Comparison of ENCODE assay signal across 25 cellular contexts in the genomic region with DNA sequence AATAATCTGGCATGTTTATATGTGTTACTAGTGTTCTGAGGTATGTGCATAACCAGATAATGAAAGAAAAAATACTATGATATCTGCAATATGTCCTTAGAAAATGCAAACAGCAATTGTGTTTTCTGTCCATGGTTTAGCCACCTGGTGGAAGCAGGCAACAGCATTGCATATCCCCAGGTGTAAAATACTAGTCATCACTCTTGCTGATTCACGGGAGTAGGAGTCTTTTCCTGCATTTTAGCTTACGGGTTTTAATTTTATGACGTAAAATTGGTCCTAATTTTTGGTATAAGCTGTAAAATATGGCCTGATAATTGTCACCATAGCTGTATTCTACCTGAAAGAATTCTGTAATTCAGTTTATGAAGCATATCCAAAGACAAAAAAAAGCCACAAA. TPM values are rescaled to one million over a fixed set of nuclear protein-coding genes. Genes with fewer than 3 reads are reported as not detected.
DNase-seq lines count a peak whose midpoint lies in the region; ATAC-seq, FAIRE-seq and TF ChIP-seq lines count a peak whose summit lies in the region.
"Had no signal": no experiment of that assay in that cellular context is flagged by ENCODE, and none has a peak within 500 bp of the region (broad histone marks: within the 10 kb centered on the region; RNA-seq: fewer than 3 reads in every experiment).

No MANE protein-coding gene starts in this region.

- intact Hi-C loops in activated CD4-positive, alpha-beta T cell treated with anti-CD3 and anti-CD28 coated beads, Interleukin-2, amount 10 ng/mL, durations not matched to agents 24 days and 14 days (cut with micrococcal nuclease): no loop called here

- TF ChIP-seq CTCF in astrocyte (IDR thresholded peaks at IDR 0.05; ENCODE audit: insufficient read depth, low read depth, low read length) (peak; percentile 4), neural crest cell (conservative IDR thresholded peaks at IDR 0.05) (no peak)

- DNase-seq in DMS 273 (lab: John Stamatoyannopoulos, UW; ENCODE audit: unreplicated experiment) (peak; percentile 8), DMS 273 treated with DMSO at 0.1 percent for 48 hours (lab: John Stamatoyannopoulos, UW) (no peak), NCI-H146 (lab: John Stamatoyannopoulos, UW) (peak; percentile 29), astrocyte (ENCODE audit: low read depth) (no peak), neural crest cell (ENCODE audit: low read depth, low spot score) (no peak), RKO (ENCODE audit: low spot score) (no peak)
- DNase-seq in activated CD4-positive, alpha-beta T cell treated with anti-CD3 and anti-CD28 coated beads, Interleukin-2, amount 10 ng/mL, durations not matched to agents 24 days and 14 days: no peak
- DNase-seq: activated B cell treated with CpG ODN at 0.5 μM for 24 hours; activated CD8-positive, alpha-beta memory T cell treated with anti-CD3 and anti-CD28 coated beads for 24 hours; activated naive CD8-positive, alpha-beta T cell treated with anti-CD3 and anti-CD28 coated beads, Interleukin-2, amount 50 U/mL, for 24 hours; activated T-cell treated with anti-CD3 and anti-CD28 coated beads, Interleukin-2, amount 50 U/mL, for 72 hours; DMS79 treated with DMSO at 0.1 percent for 48 hours; NCI-H1092; right cardiac atrium; thyroid gland had no signal

- H3K4me2 ChIP-seq in astrocyte (ENCODE audit: low read length): no peak overlapping the region
- H3K4me2 ChIP-seq: BLaER1 treated with 17β-estradiol and CSF1 and Interleukin-3, amounts not matched to agents 10 nM and 100 nM had no signal

- H3K4me1 ChIP-seq in astrocyte (ENCODE audit: insufficient read depth, low read length): peaks cover 17% of the 10 kb centered on the region

- H3K4me3 Mint-ChIP-seq in astrocyte (ENCODE audit: unreplicated experiment) (no peak overlapping the region), neural crest cell (peak overlapping the region; percentile 48)
- H3K4me3 Mint-ChIP-seq in activated CD4-positive, alpha-beta T cell treated with anti-CD3 and anti-CD28 coated beads, Interleukin-2, amount 10 ng/mL, durations not matched to agents 24 days and 14 days: no peak overlapping the region
- H3K4me3 Mint-ChIP-seq: activated B cell treated with CpG ODN at 0.5 μM for 24 hours; activated naive CD8-positive, alpha-beta T cell treated with anti-CD3 and anti-CD28 coated beads, Interleukin-2, amount 50 U/mL, for 24 hours; activated T-cell treated with anti-CD3 and anti-CD28 coated beads, Interleukin-2, amount 50 U/mL, for 72 hours; stimulated activated memory B cell treated with anti-CD40 and anti-IgM and Interleukin-4, amounts not matched to agents 10 μg/mL and 1 μg/mL and 100 μg/mL, for 72 hours; T-helper 1 cell treated with Interleukin-12 subunit alpha and Interleukin-12 subunit beta and Interleukin-4 antibody, amounts not matched to agents 30 μg/mL and 1 μg/mL, for 36 hours had no signal

- H3K27me3 ChIP-seq in astrocyte (ENCODE audit: insufficient read depth, low read length): no peaks in the 10 kb centered on the region
- H3K27me3 ChIP-seq: thyroid gland had no signal

- no peaks in the 10 kb centered on the region for H3K9me3 Mint-ChIP-seq in astrocyte (ENCODE audit: unreplicated experiment)
- peaks cover 3% of the 10 kb centered on the region for H3K9me3 Mint-ChIP-seq in neural crest cell
- no peaks in the 10 kb centered on the region for H3K9me3 Mint-ChIP-seq in activated CD4-positive, alpha-beta T cell treated with anti-CD3 and anti-CD28 coated beads, Interleukin-2, amount 10 ng/mL, durations not matched to agents 24 days and 14 days
- H3K9me3 Mint-ChIP-seq: activated B cell treated with CpG ODN at 0.5 μM for 24 hours; activated naive CD8-positive, alpha-beta T cell treated with anti-CD3 and anti-CD28 coated beads, Interleukin-2, amount 50 U/mL, for 24 hours; activated T-cell treated with anti-CD3 and anti-CD28 coated beads, Interleukin-2, amount 50 U/mL, for 72 hours; stimulated activated memory B cell treated with anti-CD40 and anti-IgM and Interleukin-4, amounts not matched to agents 10 μg/mL and 1 μg/mL and 100 μg/mL, for 72 hours; T-helper 1 cell treated with Interleukin-12 subunit alpha and Interleukin-12 subunit beta and Interleukin-4 antibody, amounts not matched to agents 30 μg/mL and 1 μg/mL, for 36 hours had no signal

- FAIRE-seq in astrocyte (lab: Jason Lieb, UNC): no peak
- FAIRE-seq: GM18507 had no signal

- no peak for ATAC-seq in GM21447 (IDR thresholded peaks at IDR 0.05; ENCODE audit: unreplicated experiment)
- ATAC-seq: activated naive CD8-positive, alpha-beta T cell treated with anti-CD3 and anti-CD28 coated beads, Interleukin-2, amount 50 U/mL, for 24 hours; activated T-cell treated with anti-CD3 and anti-CD28 coated beads, Interleukin-2, amount 50 U/mL, for 72 hours; gastroesophageal sphincter; left lobe of liver; right cardiac atrium; Right ventricle myocardium inferior; stimulated activated memory B cell treated with anti-CD40 and anti-IgM and Interleukin-4, amounts not matched to agents 10 μg/mL and 1 μg/mL and 100 μg/mL, for 72 hours had no signal

- peaks cover 6% of the 10 kb centered on the region for H4K20me1 ChIP-seq in astrocyte (ENCODE audit: insufficient read depth, low read length)

- H2AFZ ChIP-seq in astrocyte (ENCODE audit: low read depth, low read length): no peak overlapping the region

- H3K27ac Mint-ChIP-seq in astrocyte (ENCODE audit: unreplicated experiment) (no peak overlapping the region), neural crest cell (ENCODE audit: unreplicated experiment) (no peak overlapping the region)
- no peak overlapping the region for H3K27ac Mint-ChIP-seq in activated CD4-positive, alpha-beta T cell treated with anti-CD3 and anti-CD28 coated beads, Interleukin-2, amount 10 ng/mL, durations not matched to agents 24 days and 14 days
- H3K27ac Mint-ChIP-seq: activated B cell treated with CpG ODN at 0.5 μM for 24 hours; activated naive CD8-positive, alpha-beta T cell treated with anti-CD3 and anti-CD28 coated beads, Interleukin-2, amount 50 U/mL, for 24 hours; activated T-cell treated with anti-CD3 and anti-CD28 coated beads, Interleukin-2, amount 50 U/mL, for 72 hours; stimulated activated memory B cell treated with anti-CD40 and anti-IgM and Interleukin-4, amounts not matched to agents 10 μg/mL and 1 μg/mL and 100 μg/mL, for 72 hours; T-helper 1 cell treated with Interleukin-12 subunit alpha and Interleukin-12 subunit beta and Interleukin-4 antibody, amounts not matched to agents 30 μg/mL and 1 μg/mL, for 36 hours had no signal

- H3K27ac ChIP-seq in astrocyte (ENCODE audit: low read depth, low read length): no peak overlapping the region
- H3K27ac ChIP-seq: 22Rv1; BLaER1 treated with 17β-estradiol and CSF1 and Interleukin-3, amounts not matched to agents 10 nM and 100 nM; gastroesophageal sphincter; neutrophil; thyroid gland had no signal

- H3K4me1 Mint-ChIP-seq in astrocyte (ENCODE audit: low read depth, unreplicated experiment): peaks cover 15% of the 10 kb centered on the region
- peaks cover 16% of the 10 kb centered on the region for H3K4me1 Mint-ChIP-seq in neural crest cell
- H3K4me1 Mint-ChIP-seq in activated CD4-positive, alpha-beta T cell treated with anti-CD3 and anti-CD28 coated beads, Interleukin-2, amount 10 ng/mL, durations not matched to agents 24 days and 14 days: peaks cover 13% of the 10 kb centered on the region

- H3K27me3 Mint-ChIP-seq in astrocyte (ENCODE audit: low read depth, unreplicated experiment): peaks cover 2% of the 10 kb centered on the region
- H3K27me3 Mint-ChIP-seq in neural crest cell (ENCODE audit: low read depth): peaks cover 72% of the 10 kb centered on the region
- H3K27me3 Mint-ChIP-seq in activated CD4-positive, alpha-beta T cell treated with anti-CD3 and anti-CD28 coated beads, Interleukin-2, amount 10 ng/mL, durations not matched to agents 24 days and 14 days: peaks cover 72% of the 10 kb centered on the region

- H3K4me3 ChIP-seq in astrocyte (ENCODE audit: insufficient read depth, low read depth, low read length): no peak overlapping the region
- H3K4me3 ChIP-seq: BLaER1 treated with 17β-estradiol and CSF1 and Interleukin-3, amounts not matched to agents 10 nM and 100 nM; gastroesophageal sphincter; thyroid gland had no signal

- no peak overlapping the region for H3K9ac ChIP-seq in astrocyte (ENCODE audit: low read length)
- H3K9ac ChIP-seq: BLaER1 treated with 17β-estradiol and CSF1 and Interleukin-3, amounts not matched to agents 10 nM and 100 nM had no signal

- peaks cover 43% of the 10 kb centered on the region for H3K79me2 ChIP-seq in astrocyte (ENCODE audit: insufficient read depth, low read length)

- no peaks in the 10 kb centered on the region for H3K9me3 ChIP-seq in astrocyte (ENCODE audit: insufficient read depth, low read depth, low read length)
- H3K9me3 ChIP-seq: neutrophil, thyroid gland had no signal

- H3K36me3 ChIP-seq in astrocyte (ENCODE audit: insufficient read depth, low read length): no peaks in the 10 kb centered on the region
- H3K36me3 ChIP-seq: BLaER1 treated with 17β-estradiol and CSF1 and Interleukin-3, amounts not matched to agents 10 nM and 100 nM; gastroesophageal sphincter; neutrophil; thyroid gland had no signal

- H3K36me3 Mint-ChIP-seq in astrocyte (ENCODE audit: low read depth, unreplicated experiment) (no peaks in the 10 kb centered on the region), neural crest cell (ENCODE audit: low read depth) (no peaks in the 10 kb centered on the region)
- peaks cover 6% of the 10 kb centered on the region for H3K36me3 Mint-ChIP-seq in activated CD4-positive, alpha-beta T cell treated with anti-CD3 and anti-CD28 coated beads, Interleukin-2, amount 10 ng/mL, durations not matched to agents 24 days and 14 days (ENCODE audit: low read depth)
- H3K36me3 Mint-ChIP-seq: stimulated activated memory B cell treated with anti-CD40 and anti-IgM and Interleukin-4, amounts not matched to agents 10 μg/mL and 1 μg/mL and 100 μg/mL, for 72 hours had no signal

RNA-seq across cellular contexts. Expression of a gene that starts 2.5 kb away (rescaled TPM):
- 5.4 and 8.3 TPM in 2 replicates for total RNA-seq in astrocyte
- total RNA-seq in neural crest cell: 2.3 and 3.0 TPM in 2 replicates
- not detected in 2 replicates for total RNA-seq in activated CD4-positive, alpha-beta T cell treated with anti-CD3 and anti-CD28 coated beads, Interleukin-2, amount 10 ng/mL, durations not matched to agents 24 days and 14 days
- total RNA-seq: activated B cell treated with CpG ODN at 0.5 μM for 24 hours; activated T-cell treated with anti-CD3 and anti-CD28 coated beads, Interleukin-2, amount 50 U/mL, for 72 hours; Right ventricle myocardium inferior had no signal

Comparison
In these comparisons a context has a peak if more than half of its experiments do, and no peak if none do; other contexts are left out.
1. DNase-seq: peak in DMS 273 (single experiment) and NCI-H146 (single experiment); none in DMS 273 treated with DMSO at 0.1 percent for 48 hours (single experiment), astrocyte (single experiment), neural crest cell (single experiment), RKO (single experiment) and activated CD4-positive, alpha-beta T cell treated with anti-CD3 and anti-CD28 coated beads, Interleukin-2, amount 10 ng/mL, durations not matched to agents 24 days and 14 days (single experiment).